Comparison of ENCODE assay signal across 9 cellular contexts in genomic region chr17:40107266-40107980, GRCh38. TPM values are rescaled to one million over a fixed set of nuclear protein-coding genes. Genes with fewer than 3 reads are reported as not detected.
DNase-seq lines count a peak whose midpoint lies in the region; ATAC-seq and TF ChIP-seq lines count a peak whose summit lies in the region.
"Had no signal": no experiment of that assay in that cellular context is flagged by ENCODE, and none has a peak within 500 bp of the region (broad histone marks: within the 10 kb centered on the region; RNA-seq: fewer than 3 reads in every experiment).

No MANE protein-coding gene starts in this region.

- H3K4me1 ChIP-seq in body of pancreas: peaks cover 74% of the 10 kb centered on the region
- peaks cover 57% of the 10 kb centered on the region for H3K4me1 ChIP-seq in mesodermal cell (ENCODE audit: control insufficient read depth, insufficient read depth, low read length, poor library complexity, severe bottlenecking)
- H3K4me1 ChIP-seq in upper lobe of right lung: peaks cover 97% of the 10 kb centered on the region

- TF ChIP-seq POLR2A in body of pancreas (IDR thresholded peaks at IDR 0.05): no peak

- DNase-seq in activated naive CD4-positive, alpha-beta T cell treated with anti-CD3 and anti-CD28 coated beads, Interleukin-2, amount 10 ng/mL, durations not matched to agents 7 days and 5 days: no peak
- DNase-seq in activated naive CD4-positive, alpha-beta T cell (lab: John Stamatoyannopoulos, UW): no peak
- DNase-seq in body of pancreas (peak in 1 of 4 donors; percentile 50), upper lobe of right lung (no peak), NCI-H2171 (lab: John Stamatoyannopoulos, UW) (no peak), foreskin fibroblast (no peak)
- DNase-seq: DMS 273 treated with DMSO at 0.1 percent for 48 hours had no signal

- no peaks in the 10 kb centered on the region for H3K36me3 ChIP-seq in body of pancreas (replicated peaks in 1 of 2; ENCODE audit: insufficient read depth in 1 of 2, low read depth in 2 of 2)
- H3K36me3 ChIP-seq in mesodermal cell (ENCODE audit: control insufficient read depth, insufficient read depth, low read length): no peaks in the 10 kb centered on the region
- H3K36me3 ChIP-seq in upper lobe of right lung: no peaks in the 10 kb centered on the region

- no peaks in the 10 kb centered on the region for H3K9me3 Mint-ChIP-seq in activated naive CD4-positive, alpha-beta T cell treated with anti-CD3 and anti-CD28 coated beads, Interleukin-2, amount 10 ng/mL, durations not matched to agents 7 days and 5 days

- H3K27ac ChIP-seq in body of pancreas (peak overlapping the region; percentile 85 to 97 (median 91)), mesodermal cell (ENCODE audit: low read depth, low read length, severe bottlenecking) (peak overlapping the region; percentile 74), upper lobe of right lung (peak overlapping the region; percentile 95)

- H3K4me3 ChIP-seq in body of pancreas (no peak overlapping the region), mesodermal cell (ENCODE audit: extremely low read depth, insufficient read depth, low read length, poor library complexity, severe bottlenecking) (no peak overlapping the region), upper lobe of right lung (peak overlapping the region; percentile 8), foreskin fibroblast (ENCODE audit: low read depth in 1 of 2, low read length in 2 of 2) (no peak overlapping the region)

- no peak for ATAC-seq in body of pancreas
- peak; percentile 28 for ATAC-seq in upper lobe of right lung
- no peak for ATAC-seq in HG03565 (IDR thresholded peaks at IDR 0.05; ENCODE audit: unreplicated experiment)

- H3K9me3 ChIP-seq in body of pancreas (no peaks in the 10 kb centered on the region), mesodermal cell (ENCODE audit: control insufficient read depth, low read length) (no peaks in the 10 kb centered on the region), upper lobe of right lung (no peaks in the 10 kb centered on the region)

- H3K4me3 Mint-ChIP-seq in activated naive CD4-positive, alpha-beta T cell treated with anti-CD3 and anti-CD28 coated beads, Interleukin-2, amount 10 ng/mL, durations not matched to agents 7 days and 5 days: no peak overlapping the region

- peaks cover 95% of the 10 kb centered on the region for H3K4me1 Mint-ChIP-seq in activated naive CD4-positive, alpha-beta T cell treated with anti-CD3 and anti-CD28 coated beads, Interleukin-2, amount 10 ng/mL, durations not matched to agents 7 days and 5 days

- H3K27me3 Mint-ChIP-seq in activated naive CD4-positive, alpha-beta T cell treated with anti-CD3 and anti-CD28 coated beads, Interleukin-2, amount 10 ng/mL, durations not matched to agents 7 days and 5 days: peaks cover 43% of the 10 kb centered on the region

- intact Hi-C loops in body of pancreas (cut with DNase I): no loop called here
- intact Hi-C loops in upper lobe of right lung (cut with DNase I): no loop called here

- peak overlapping the region; percentile 95 for H3K27ac Mint-ChIP-seq in activated naive CD4-positive, alpha-beta T cell treated with anti-CD3 and anti-CD28 coated beads, Interleukin-2, amount 10 ng/mL, durations not matched to agents 7 days and 5 days

- no peaks in the 10 kb centered on the region for H3K27me3 ChIP-seq in body of pancreas
- H3K27me3 ChIP-seq in upper lobe of right lung: no peaks in the 10 kb centered on the region

- no peaks in the 10 kb centered on the region for H3K36me3 Mint-ChIP-seq in activated naive CD4-positive, alpha-beta T cell treated with anti-CD3 and anti-CD28 coated beads, Interleukin-2, amount 10 ng/mL, durations not matched to agents 7 days and 5 days

- WGBS in body of pancreas, 2 donors: 58 to 72% methylated on average over 12 of the region's 12 CpGs
- 55% methylated on average over 6 of the region's 12 CpGs for WGBS in mesodermal cell (ENCODE audit: insufficient coverage in 2 of 2), 2 experiments

- TF ChIP-seq CTCF in body of pancreas (IDR thresholded peaks at IDR 0.05) (no peak), upper lobe of right lung (IDR thresholded peaks at IDR 0.05) (no peak), foreskin fibroblast (IDR thresholded peaks at IDR 0.05; ENCODE audit: low read depth, low read length) (no peak)

- CTCF ChIA-PET in activated naive CD4-positive, alpha-beta T cell treated with anti-CD3 and anti-CD28 coated beads, Interleukin-2, amount 10 ng/mL, durations not matched to agents 7 days and 5 days (lab: Charles Lee): interaction anchor here (0.9 to 2.3 kb wide), 3 partner anchors 32 to 84 kb away, joined by 4 to 11 read pairs (median 6); no protein-coding TSS in a partner anchor

RNA-seq across cellular contexts. Expression of gene NR1D1, which starts 7.0 kb away (rescaled TPM):
- total RNA-seq in body of pancreas (1 to 10 TPM; 2.3 to 5.9 TPM), upper lobe of right lung (24.9 TPM)
- 8.1 TPM for polyA plus RNA-seq in mesodermal cell (2013, experiment 1 of 2)
- polyA plus RNA-seq in mesodermal cell (2013, experiment 2 of 2): 6.0 TPM

RNA-seq across cellular contexts. Expression of gene MSL1, which starts 14.3 kb away (rescaled TPM):
- total RNA-seq in body of pancreas: 100 to 1,000 TPM in 1 of 2 donors, 10 to 100 TPM in 1; 75.5 to 157 TPM
- polyA plus RNA-seq in mesodermal cell (2013, experiment 1 of 2): 81.0 TPM
- 79.8 TPM for polyA plus RNA-seq in mesodermal cell (2013, experiment 2 of 2)
- 84.4 TPM for total RNA-seq in upper lobe of right lung

RNA-seq across cellular contexts. Expression of gene CASC3, which starts 32.9 kb away (rescaled TPM):
- total RNA-seq in body of pancreas (10 to 100 TPM; 51.7 to 59.4 TPM), upper lobe of right lung (106 TPM)
- 75.2 TPM for polyA plus RNA-seq in mesodermal cell (2013, experiment 1 of 2)
- polyA plus RNA-seq in mesodermal cell (2013, experiment 2 of 2): 72.6 TPM

RNA-seq across cellular contexts. Expression of gene THRA, which starts 44.7 kb away (rescaled TPM):
- total RNA-seq in body of pancreas: 10 to 100 TPM; 37.9 to 61.6 TPM
- 20.7 TPM for polyA plus RNA-seq in mesodermal cell (2013, experiment 1 of 2)
- 21.5 TPM for polyA plus RNA-seq in mesodermal cell (2013, experiment 2 of 2)
- 55.6 TPM for total RNA-seq in upper lobe of right lung

RNA-seq across cellular contexts. Expression of gene MED24, which starts 53.2 kb away (rescaled TPM):
- total RNA-seq in body of pancreas (10 to 100 TPM; 34.9 to 38.7 TPM), upper lobe of right lung (81.3 TPM)
- polyA plus RNA-seq in mesodermal cell (2013, experiment 1 of 2): 73.9 TPM
- 73.6 TPM for polyA plus RNA-seq in mesodermal cell (2013, experiment 2 of 2)
